Comparison of ENCODE assay signal across 27 cellular contexts in genomic region chr13:79621902-79622301, GRCh38.
DNase-seq lines count a peak whose midpoint lies in the region; ATAC-seq, FAIRE-seq and TF ChIP-seq lines count a peak whose summit lies in the region.
"Had no signal": no experiment of that assay in that cellular context is flagged by ENCODE, and none has a peak within 500 bp of the region (broad histone marks: within the 10 kb centered on the region; RNA-seq: fewer than 3 reads in every experiment).

No MANE protein-coding gene starts in this region.

- H3K4me3 Mint-ChIP-seq in type B pancreatic cell = peak overlapping the region; percentile 63

- H3K4me2 ChIP-seq in MM.1S (ENCODE audit: low read depth, low read length) (peak overlapping the region; percentile 39), GM12878 (ENCODE audit: control insufficient read depth, insufficient read depth) (no peak overlapping the region), PC-3 (ENCODE audit: low read length) (no peak overlapping the region)
- H3K4me2 ChIP-seq: A549; BLaER1 treated with 17β-estradiol and CSF1 and Interleukin-3, amounts not matched to agents 10 nM and 100 nM had no signal

- H4K20me1 ChIP-seq in MM.1S (ENCODE audit: insufficient read depth, low read length) (no peaks in the 10 kb centered on the region), GM12878 (ENCODE audit: control insufficient read depth, insufficient read depth) (no peaks in the 10 kb centered on the region), PC-3 (ENCODE audit: low read length) (no peaks in the 10 kb centered on the region)
- H4K20me1 ChIP-seq: BLaER1 treated with 17β-estradiol and CSF1 and Interleukin-3, amounts not matched to agents 10 nM and 100 nM had no signal

- no peak for FAIRE-seq in GM12878 (lab: Jason Lieb, UNC)
- FAIRE-seq: A549, H1 had no signal

- TF ChIP-seq RAD21 in GM12878 (IDR thresholded peaks at IDR 0.05; ENCODE audit: insufficient read depth, low read depth, low read length) = no peak

- TF ChIP-seq CTCF in MM.1S (IDR thresholded peaks at IDR 0.05; ENCODE audit: low read length) (no peak), GM12878 (IDR thresholded peaks at IDR 0.05 in 2 of 3, conservative IDR thresholded peaks at IDR 0.05 in 1 of 3; ENCODE audit: control insufficient read depth in 2 of 3, extremely low read depth in 1 of 3, insufficient read depth in 1 of 3, low read depth in 3 of 3, low read length in 3 of 3) (no peak), foreskin keratinocyte (conservative IDR thresholded peaks at IDR 0.05) (no peak), type B pancreatic cell (conservative IDR thresholded peaks at IDR 0.05) (no peak), lower leg skin (IDR thresholded peaks at IDR 0.05) (no peak), PC-3 (conservative IDR thresholded peaks at IDR 0.05; ENCODE audit: low read depth, low read length) (no peak)

- intact Hi-C loops in GM12878 (cut with micrococcal nuclease; ENCODE audit: unreplicated experiment) = no loop called here
- intact Hi-C loops in lower leg skin (cut with DNase I; ENCODE audit: low total_unique reads) = no loop called here
- intact Hi-C loops in PC-3 (cut with micrococcal nuclease) = no loop called here

- BruUV-seq in GM12878 (replicated peaks; lab: Mats Ljungman, UMichigan) = no TSS peak
- no TSS peak for BruUV-seq in PC-3 (replicated peaks; lab: Mats Ljungman, UMichigan)

- peaks cover 8% of the 10 kb centered on the region for H3K9me3 Mint-ChIP-seq in type B pancreatic cell

- no peaks in the 10 kb centered on the region for H3K36me3 Mint-ChIP-seq in type B pancreatic cell
- H3K36me3 Mint-ChIP-seq: CD4-positive, alpha-beta memory T cell had no signal

- 0 out of 2 replicates have a peak overlapping the region, but pooled peaks have one; percentile 32 for H2AFZ ChIP-seq in MM.1S (ENCODE audit: low read length)
- no peak overlapping the region for H2AFZ ChIP-seq in GM12878 (ENCODE audit: control insufficient read depth, low read depth, low read length)
- no peak overlapping the region for H2AFZ ChIP-seq in PC-3 (ENCODE audit: low read length)

- 60% methylated on average over 2 of the region's 2 CpGs for whole genome bisulfite sequencing in GM12878 (ENCODE audit: insufficient coverage, insufficient replicate concordance, low lambda C conversion rate, missing lambda C conversion rate)
- 56 to 66% methylated on average over 2 of the region's 2 CpGs for WGBS in lower leg skin, 2 donors

- DNase-seq in MM.1S = peak; percentile 12
- no peak for DNase-seq in GM12878 (ENCODE audit: low read depth, low spot score)
- peak; percentile 79 to 98 for DNase-seq in foreskin keratinocyte
- DNase-seq in type B pancreatic cell (ENCODE audit: extremely low spot score, unreplicated experiment) = no peak
- DNase-seq in lower leg skin (ENCODE audit: low spot score in 2 of 2) = no peak
- DNase-seq in NCI-H526 treated with DMSO at 0.1 percent for 48 hours (lab: John Stamatoyannopoulos, UW) = no peak
- no peak for DNase-seq in PC-3
- DNase-seq: AML-193; CD4-positive, alpha-beta memory T cell; COR-L47; DMS53; HCEC 1CT; IMR-90; KG1; NCI-H1092 treated with DMSO at 0.1 percent for 48 hours; NCI-H1436; NCI-H187; NCI-H2081 treated with DMSO at 0.1 percent for 48 hours; NCI-H2171; NCI-H345; NCI-H510A treated with DMSO at 0.1 percent for 48 hours; NCI-H774; RPMI8226; SHP77 treated with DMSO at 0.1 percent for 48 hours had no signal

- no peak for TF ChIP-seq EP300 in GM12878 (IDR thresholded peaks at IDR 0.05; ENCODE audit: borderline replicate concordance in 1 of 2, control insufficient read depth in 1 of 2, low read depth in 2 of 2, low read length in 2 of 2)

- CTCF ChIA-PET in GM12878 (lab: Yijun Ruan, JAX) = interaction anchor here (0.7 to 2.3 kb wide), 4 partner anchors 9 to 57 kb away, joined by 3 to 7 read pairs (median 4); no protein-coding TSS in a partner anchor
- CTCF ChIA-PET in PC-3 (lab: Charles Lee) = no interaction called here

- H3K4me3 ChIP-seq in MM.1S (ENCODE audit: low read length) = no peak overlapping the region
- no peak overlapping the region for H3K4me3 ChIP-seq in GM12878
- no peak overlapping the region for H3K4me3 ChIP-seq in lower leg skin (ENCODE audit: low read depth, poor library complexity, severe bottlenecking)
- H3K4me3 ChIP-seq in PC-3 (ENCODE audit: low read length) = no peak overlapping the region
- H3K4me3 ChIP-seq: A549; BLaER1 treated with 17β-estradiol and CSF1 and Interleukin-3, amounts not matched to agents 10 nM and 100 nM had no signal

- H3K4me1 ChIP-seq in MM.1S (ENCODE audit: low read length) (peaks cover 11% of the 10 kb centered on the region), GM12878 (ENCODE audit: control insufficient read depth, insufficient read depth, low read length) (no peaks in the 10 kb centered on the region), foreskin keratinocyte (peaks cover 12% of the 10 kb centered on the region), PC-3 (ENCODE audit: insufficient read depth, low read length) (no peaks in the 10 kb centered on the region)
- H3K4me1 ChIP-seq: A549; BLaER1 treated with 17β-estradiol and CSF1 and Interleukin-3, amounts not matched to agents 10 nM and 100 nM had no signal

- H3K27me3 ChIP-seq in MM.1S (replicated peaks; ENCODE audit: insufficient read depth, low read length) (no peaks in the 10 kb centered on the region), GM12878 (replicated peaks in 1 of 2; ENCODE audit: control insufficient read depth in 2 of 2, insufficient read depth in 2 of 2, low read length in 1 of 2) (no peaks in the 10 kb centered on the region), foreskin keratinocyte (no peaks in the 10 kb centered on the region), PC-3 (ENCODE audit: low read length) (no peaks in the 10 kb centered on the region)
- H3K27me3 ChIP-seq: BLaER1 treated with 17β-estradiol and CSF1 and Interleukin-3, amounts not matched to agents 10 nM and 100 nM had no signal

- H3F3A ChIP-seq in MM.1S (ENCODE audit: insufficient read depth, low read length) (no peaks in the 10 kb centered on the region), PC-3 (ENCODE audit: low read length, unreplicated experiment) (no peaks in the 10 kb centered on the region)

- H3K27me3 Mint-ChIP-seq in type B pancreatic cell = no peaks in the 10 kb centered on the region

- RAD21 ChIA-PET in GM12878 (lab: Charles Lee; ENCODE audit: unreplicated experiment) = interaction anchor here (1.0 to 1.5 kb wide), 2 partner anchors 25 to 38 kb away, joined by 3 read pairs; no protein-coding TSS in a partner anchor

- H3K79me2 ChIP-seq in MM.1S (ENCODE audit: low read length) (no peaks in the 10 kb centered on the region), GM12878 (ENCODE audit: control insufficient read depth, insufficient read depth, low read length) (no peaks in the 10 kb centered on the region), PC-3 (ENCODE audit: low read length) (no peaks in the 10 kb centered on the region)

- POLR2A ChIA-PET in GM12878 (lab: Charles Lee) = no interaction called here
- POLR2A ChIA-PET in PC-3 (lab: Charles Lee; ENCODE audit: unreplicated experiment) = no interaction called here

- H3K36me3 ChIP-seq in MM.1S (replicated peaks; ENCODE audit: insufficient read depth, low read length) = no peaks in the 10 kb centered on the region
- H3K36me3 ChIP-seq in GM12878 (ENCODE audit: control insufficient read depth in 2 of 2, insufficient read depth in 2 of 2, low read length in 1 of 2) = no peaks in the 10 kb centered on the region
- no peaks in the 10 kb centered on the region for H3K36me3 ChIP-seq in PC-3 (ENCODE audit: low read depth, low read length)
- H3K36me3 ChIP-seq: BLaER1 treated with 17β-estradiol and CSF1 and Interleukin-3, amounts not matched to agents 10 nM and 100 nM had no signal

- in situ Hi-C loops in GM12878 (cut with MboI) = no loop called here

- ATAC-seq in GM12878 (peak; percentile 27), foreskin keratinocyte (peak; percentile 57), PC-3 (no peak)
- ATAC-seq: A549 had no signal

- SMC1A ChIA-PET in GM12878 (lab: Charles Lee; ENCODE audit: uncharacterized antibody, unreplicated experiment) = interaction anchor here (0.9 to 1.0 kb wide), 2 partner anchors 57 kb away, joined by 3 read pairs; no protein-coding TSS in a partner anchor

- H3K9ac ChIP-seq in MM.1S (ENCODE audit: low read length) (no peak overlapping the region), GM12878 (ENCODE audit: control insufficient read depth, insufficient read depth, low read length) (no peak overlapping the region), PC-3 (ENCODE audit: low read length) (no peak overlapping the region)
- H3K9ac ChIP-seq: BLaER1 treated with 17β-estradiol and CSF1 and Interleukin-3, amounts not matched to agents 10 nM and 100 nM had no signal

- H3K9me2 ChIP-seq in MM.1S (replicated peaks; ENCODE audit: insufficient read depth, low read length) (no peaks in the 10 kb centered on the region), PC-3 (replicated peaks; ENCODE audit: low read length) (no peaks in the 10 kb centered on the region)

- TF ChIP-seq POLR2A in GM12878 (IDR thresholded peaks at IDR 0.05; ENCODE audit: low read depth, low read length) = no peak
- TF ChIP-seq POLR2A in lower leg skin (IDR thresholded peaks at IDR 0.05) = no peak

- H3K27ac ChIP-seq in MM.1S (ENCODE audit: low read length) (peak overlapping the region; percentile 53; the same call in 1 of the 2 replicates), GM12878 (ENCODE audit: control insufficient read depth, insufficient read depth) (no peak overlapping the region), foreskin keratinocyte (peak overlapping the region; percentile 78), PC-3 (ENCODE audit: low read length) (no peak overlapping the region)
- H3K27ac ChIP-seq: A549; BLaER1 treated with 17β-estradiol and CSF1 and Interleukin-3, amounts not matched to agents 10 nM and 100 nM had no signal

- H3K4me1 Mint-ChIP-seq in type B pancreatic cell (ENCODE audit: unreplicated experiment) = peaks cover 5% of the 10 kb centered on the region
- H3K4me1 Mint-ChIP-seq: CD4-positive, alpha-beta memory T cell had no signal

- peak overlapping the region; percentile 99 for H3K27ac Mint-ChIP-seq in type B pancreatic cell
- H3K27ac Mint-ChIP-seq: CD4-positive, alpha-beta memory T cell had no signal

- H3K9me3 ChIP-seq in MM.1S (replicated peaks; ENCODE audit: insufficient read depth, low read length) (no peaks in the 10 kb centered on the region), GM12878 (replicated peaks; ENCODE audit: control insufficient read depth, insufficient read depth, low read length) (no peaks in the 10 kb centered on the region; the same call in 2 of the 3 replicates), PC-3 (ENCODE audit: low read length) (no peaks in the 10 kb centered on the region)
- H3K9me3 ChIP-seq: A549; BLaER1 treated with 17β-estradiol and CSF1 and Interleukin-3, amounts not matched to agents 10 nM and 100 nM had no signal

TF ChIP-seq in GM12878, 131 proteins besides CTCF, POLR2A, EP300 and RAD21 (continues in another document):
- TF ChIP-seq GATAD2B (conservative IDR thresholded peaks at IDR 0.05; ENCODE audit: low read depth) = no peak
- TF ChIP-seq YBX1 (IDR thresholded peaks at IDR 0.05) = no peak
- TF ChIP-seq, protein P1, sequence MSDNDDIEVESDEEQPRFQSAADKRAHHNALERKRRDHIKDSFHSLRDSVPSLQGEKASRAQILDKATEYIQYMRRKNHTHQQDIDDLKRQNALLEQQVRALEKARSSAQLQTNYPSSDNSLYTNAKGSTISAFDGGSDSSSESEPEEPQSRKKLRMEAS (IDR thresholded peaks at IDR 0.05; ENCODE audit: low read depth, low read length) = no peak

Comparison
In these comparisons a context has a peak if more than half of its experiments do, and no peak if none do; other contexts are left out.
1. DNase-seq: peak in MM.1S (single experiment) and foreskin keratinocyte (2 of 2); none in GM12878 (single experiment), type B pancreatic cell (single experiment), lower leg skin (0 of 2), NCI-H526 treated with DMSO at 0.1 percent for 48 hours (single experiment) and PC-3 (single experiment).
2. H3K27ac ChIP-seq: peak in MM.1S (single experiment) and foreskin keratinocyte (single experiment); none in GM12878 (single experiment) and PC-3 (single experiment).